Comparison of ENCODE assay signal across 1 cellular context in genomic region chr2:64857581-64858471, GRCh38.
A peak's percentile ranks its signal among the peaks of the same experiment; 100 is the strongest.
TF ChIP-seq lines count a peak whose summit lies in the region.

No MANE protein-coding gene starts in this region.

TF ChIP-seq in HepG2, 621 proteins besides CTCF, POLR2A, EP300 and RAD21 (continued from another document and continues in another):
- no peak for TF ChIP-seq KLF9 (CRISPR knock-in tag; IDR thresholded peaks at IDR 0.05; ENCODE audit: low read depth)
- 0 out of 2 replicates have a peak, but pooled peaks have one; percentile 66 for TF ChIP-seq ZNF572 (CRISPR knock-in tag; IDR thresholded peaks at IDR 0.05)
- peak; percentile 24; the same call in 1 of the 2 replicates for TF ChIP-seq NKX3-1 (CRISPR knock-in tag; IDR thresholded peaks at IDR 0.05)
- TF ChIP-seq LRRFIP1 (CRISPR knock-in tag; conservative IDR thresholded peaks at IDR 0.05): no peak
- TF ChIP-seq EZH2 (conservative IDR thresholded peaks at IDR 0.05; ENCODE audit: low read depth, low read length): no peak
- TF ChIP-seq FOXO1 (CRISPR knock-in tag; IDR thresholded peaks at IDR 0.05): no peak
- TF ChIP-seq ZNF713 (CRISPR knock-in tag; IDR thresholded peaks at IDR 0.05): 0 out of 2 replicates have a peak, but pooled peaks have one; percentile 38
- peak; percentile 36 for TF ChIP-seq HNRNPLL (IDR thresholded peaks at IDR 0.05; ENCODE audit: low read depth, low read length, poor library complexity, severe bottlenecking)
- 0 out of 2 replicates have a peak, but pooled peaks have one; percentile 23 for TF ChIP-seq ZNF263 (CRISPR knock-in tag; IDR thresholded peaks at IDR 0.05)
- TF ChIP-seq SALL1 (CRISPR knock-in tag; IDR thresholded peaks at IDR 0.05): peak; percentile 67
- no peak for TF ChIP-seq SNAPC2 (CRISPR knock-in tag; IDR thresholded peaks at IDR 0.05)
- TF ChIP-seq ZNF264 (CRISPR knock-in tag; IDR thresholded peaks at IDR 0.05): no peak
- 0 out of 2 replicates have a peak, but pooled peaks have one; percentile 19 for TF ChIP-seq ELF3 (CRISPR knock-in tag; IDR thresholded peaks at IDR 0.05)
- TF ChIP-seq ZNF230 (CRISPR knock-in tag; IDR thresholded peaks at IDR 0.05): no peak; the same call in 1 of the 2 replicates
- peak; percentile 51; the same call in 1 of the 2 replicates for TF ChIP-seq AHDC1 (CRISPR knock-in tag; IDR thresholded peaks at IDR 0.05; ENCODE audit: borderline replicate concordance)
- peak; percentile 9 to 17; a peak in 1 of 4 replicates for TF ChIP-seq NR2F1 (CRISPR knock-in tag; IDR thresholded peaks at IDR 0.05)
- TF ChIP-seq MXD1 (CRISPR knock-in tag; IDR thresholded peaks at IDR 0.05): 0 out of 2 replicates have a peak, but pooled peaks have one; percentile 17
- TF ChIP-seq JARID2 (CRISPR knock-in tag; IDR thresholded peaks at IDR 0.05; ENCODE audit: insufficient replicate concordance): no peak
- TF ChIP-seq ZNF292 (CRISPR knock-in tag; IDR thresholded peaks at IDR 0.05; ENCODE audit: borderline replicate concordance, low read depth): peak; percentile 58
- no peak for TF ChIP-seq SMARCC2 (IDR thresholded peaks at IDR 0.05)
- no peak for TF ChIP-seq ZNF547 (CRISPR knock-in tag; IDR thresholded peaks at IDR 0.05)
- TF ChIP-seq ZNF367 (CRISPR knock-in tag; IDR thresholded peaks at IDR 0.05; ENCODE audit: borderline replicate concordance): no peak
- no peak for TF ChIP-seq USF2 (IDR thresholded peaks at IDR 0.05; ENCODE audit: low read depth, low read length)
- TF ChIP-seq USF2 (CRISPR knock-in tag; IDR thresholded peaks at IDR 0.05; ENCODE audit: borderline replicate concordance): peak; percentile 45; the same call in 1 of the 2 replicates
- 0 out of 2 replicates have a peak, but pooled peaks have one; percentile 27 for TF ChIP-seq ZNF124 (CRISPR knock-in tag; IDR thresholded peaks at IDR 0.05)
- no peak for TF ChIP-seq ZNF550 (CRISPR knock-in tag; IDR thresholded peaks at IDR 0.05; ENCODE audit: borderline replicate concordance)
- TF ChIP-seq FOXM1 (CRISPR knock-in tag; IDR thresholded peaks at IDR 0.05): no peak
- TF ChIP-seq PHB2 (IDR thresholded peaks at IDR 0.05; ENCODE audit: partially characterized antibody): no peak
- no peak for TF ChIP-seq ZNF24 (IDR thresholded peaks at IDR 0.05)
- TF ChIP-seq KDM5B (CRISPR knock-in tag; IDR thresholded peaks at IDR 0.05; ENCODE audit: borderline replicate concordance): peak; percentile 46; the same call in 1 of the 2 replicates
- TF ChIP-seq NR2F6 (IDR thresholded peaks at IDR 0.05): peak; percentile 26; the same call in 1 of the 2 replicates
- peak; percentile 56; the same call in 1 of the 2 replicates for TF ChIP-seq NR2F6 (CRISPR knock-in tag; IDR thresholded peaks at IDR 0.05)
- peak; percentile 40; the same call in 1 of the 2 replicates for TF ChIP-seq ZNF232 (CRISPR knock-in tag; IDR thresholded peaks at IDR 0.05; ENCODE audit: borderline replicate concordance)
- TF ChIP-seq ZNF775 (CRISPR knock-in tag; IDR thresholded peaks at IDR 0.05; ENCODE audit: borderline replicate concordance): no peak
- peak; percentile 75; the same call in 1 of the 2 replicates for TF ChIP-seq ZFP91 (CRISPR knock-in tag; IDR thresholded peaks at IDR 0.05; ENCODE audit: borderline replicate concordance)
- no peak for TF ChIP-seq ONECUT2 (CRISPR knock-in tag; IDR thresholded peaks at IDR 0.05)
- no peak for TF ChIP-seq ZNF142 (CRISPR knock-in tag; IDR thresholded peaks at IDR 0.05)
- TF ChIP-seq SOX13 (IDR thresholded peaks at IDR 0.05): 0 out of 2 replicates have a peak, but pooled peaks have one; percentile 26
- peak in 1 of 2 experiments; percentile 12; a peak in 1 of 4 replicates for TF ChIP-seq SOX13 (CRISPR knock-in tag; conservative IDR thresholded peaks at IDR 0.05 in 1 of 2, IDR thresholded peaks at IDR 0.05 in 1 of 2)
- TF ChIP-seq BCLAF1 (IDR thresholded peaks at IDR 0.05): no peak
- TF ChIP-seq ZBTB42 (CRISPR knock-in tag; IDR thresholded peaks at IDR 0.05): no peak
- peak; percentile 15; the same call in 1 of the 2 replicates for TF ChIP-seq GABPB1 (CRISPR knock-in tag; IDR thresholded peaks at IDR 0.05)
